Comparison of ENCODE assay signal across 1 cellular context in genomic region chr12:90102957-90103652, GRCh38.
TF ChIP-seq lines count a peak whose summit lies in the region.

No MANE protein-coding gene starts in this region.

TF ChIP-seq in WTC11, 78 proteins besides CTCF, POLR2A, EP300 and RAD21 (continued from another document):
- TF ChIP-seq STAT6 (CRISPR knock-in tag; conservative IDR thresholded peaks at IDR 0.05; ENCODE audit: low read depth), result no peak
